Comparison of ENCODE assay signal across 9 cellular contexts in genomic region chr17:79925242-79925957, GRCh38.
A peak's percentile ranks its signal among the peaks of the same experiment; 100 is the strongest.
DNase-seq lines count a peak whose midpoint lies in the region; ATAC-seq and TF ChIP-seq lines count a peak whose summit lies in the region.
"Had no signal": no experiment of that assay in that cellular context is flagged by ENCODE, and none has a peak within 500 bp of the region (broad histone marks: within the 10 kb centered on the region; RNA-seq: fewer than 3 reads in every experiment).

No MANE protein-coding gene starts in this region.

- no peak overlapping the region for H3K4me3 Mint-ChIP-seq in type B pancreatic cell

- no peak for TF ChIP-seq RAD21 in SK-N-SH (IDR thresholded peaks at IDR 0.05; ENCODE audit: low read length)

- no peaks in the 10 kb centered on the region for H3K9me2 ChIP-seq in SK-N-SH

- peaks cover 19% of the 10 kb centered on the region for H3K4me1 Mint-ChIP-seq in type B pancreatic cell (ENCODE audit: unreplicated experiment)

- CTCF ChIA-PET in SK-N-SH (lab: Yijun Ruan, JAX), result interaction anchor here (0.9 to 14.1 kb wide), 3 partner anchors 10 to 82 kb away, joined by 3 to 182 read pairs (median 3); partner anchors contain the start of gene CBX4

- no peaks in the 10 kb centered on the region for H3K9me3 Mint-ChIP-seq in type B pancreatic cell

- no peak for TF ChIP-seq EP300 in SK-N-SH (IDR thresholded peaks at IDR 0.05; ENCODE audit: borderline replicate concordance in 1 of 2, low read depth in 1 of 2, low read length in 1 of 2)

- ATAC-seq in SK-N-SH treated with all-trans-retinoic acid at 6 μM for 48 hours, result peak; percentile 80
- peak; percentile 73 for ATAC-seq in left colon
- ATAC-seq in GM21367 (IDR thresholded peaks at IDR 0.05; ENCODE audit: unreplicated experiment), result no peak
- ATAC-seq in GM21717 (IDR thresholded peaks at IDR 0.05; ENCODE audit: unreplicated experiment), result no peak

- H3F3A ChIP-seq in SK-N-SH (replicated peaks; ENCODE audit: insufficient read depth), result no peaks in the 10 kb centered on the region

- no peak overlapping the region for H2AFZ ChIP-seq in SK-N-SH (ENCODE audit: low read depth)

- H3K27me3 ChIP-seq in SK-N-SH (ENCODE audit: insufficient read depth), result no peaks in the 10 kb centered on the region

- no peaks in the 10 kb centered on the region for H3K36me3 Mint-ChIP-seq in type B pancreatic cell

- H3K27ac Mint-ChIP-seq in type B pancreatic cell, result peak overlapping the region; percentile 59

- peaks cover 5% of the 10 kb centered on the region for H3K27me3 Mint-ChIP-seq in type B pancreatic cell

- H3K4me1 ChIP-seq in SK-N-SH (ENCODE audit: control insufficient read depth in 1 of 2, insufficient read depth in 2 of 2, low read depth in 1 of 2, low read length in 1 of 2), result peaks cover 0 to 1% of the 10 kb centered on the region in 2 experiments; a peak in 1 of 4 replicates

- H3K4me3 ChIP-seq in SK-N-SH (ENCODE audit: low read depth in 2 of 2, low read length in 1 of 2) (no peak overlapping the region), astrocyte of the spinal cord (ENCODE audit: low read depth, low read length) (no peak overlapping the region)

- intact Hi-C loops in left colon (cut with DNase I, micrococcal nuclease), result no loop called here

- 82% methylated on average over 25 of the region's 29 CpGs for WGBS in SK-N-SH (ENCODE audit: low lambda C conversion rate)

- DNase-seq in SK-N-SH (no peak), astrocyte of the spinal cord (ENCODE audit: low read depth, low spot score) (peak; percentile 53), left colon (peak; percentile 83 to 88), type B pancreatic cell (ENCODE audit: extremely low spot score, unreplicated experiment) (no peak), SKM-1 treated with dmso at 0.1 percent for 144 hours (lab: John Stamatoyannopoulos, UW; ENCODE audit: unreplicated experiment) (no peak)
- DNase-seq: AML-193 had no signal

- H3K9me3 ChIP-seq in SK-N-SH, result no peaks in the 10 kb centered on the region

- no peak overlapping the region for H3K9ac ChIP-seq in SK-N-SH

- no peaks in the 10 kb centered on the region for H3K79me2 ChIP-seq in SK-N-SH (ENCODE audit: insufficient read depth)

- TF ChIP-seq CTCF in SK-N-SH (IDR thresholded peaks at IDR 0.05), result no peak
- TF ChIP-seq CTCF in astrocyte of the spinal cord (IDR thresholded peaks at IDR 0.05; ENCODE audit: low read depth, low read length), result peak; percentile 25
- no peak for TF ChIP-seq CTCF in type B pancreatic cell (conservative IDR thresholded peaks at IDR 0.05)

- no peaks in the 10 kb centered on the region for H3K36me3 ChIP-seq in SK-N-SH (replicated peaks in 1 of 2; ENCODE audit: control insufficient read depth in 1 of 2, insufficient read depth in 2 of 2, low read length in 1 of 2)

- POLR2A ChIA-PET in SK-N-SH (lab: Yijun Ruan, JAX), result no interaction called here

- H4K20me1 ChIP-seq in SK-N-SH (ENCODE audit: insufficient read depth), result no peaks in the 10 kb centered on the region

- no peak overlapping the region for H3K4me2 ChIP-seq in SK-N-SH

- in situ Hi-C loops in astrocyte of the spinal cord (cut with HindIII; ENCODE audit: low sequenced_read_pairs), result no loop called here

- H3K27ac ChIP-seq in SK-N-SH (ENCODE audit: low read depth in 2 of 2, low read length in 1 of 2), result no peak overlapping the region

TF ChIP-seq in SK-N-SH treated with all-trans-retinoic acid at 6 μM for 48 hours, 23 proteins besides CTCF, POLR2A, EP300 and RAD21 (continues in another document):
- TF ChIP-seq GLIS3 (CRISPR knock-in tag; IDR thresholded peaks at IDR 0.05), result no peak
- no peak for TF ChIP-seq CSDC2 (CRISPR knock-in tag; IDR thresholded peaks at IDR 0.05)
- no peak for TF ChIP-seq PPARA (CRISPR knock-in tag; IDR thresholded peaks at IDR 0.05; ENCODE audit: borderline replicate concordance)
- TF ChIP-seq PATZ1 (CRISPR knock-in tag; IDR thresholded peaks at IDR 0.05; ENCODE audit: borderline replicate concordance), result no peak
- no peak for TF ChIP-seq ZFP3 (CRISPR knock-in tag; IDR thresholded peaks at IDR 0.05)
- no peak for TF ChIP-seq OSR1 (CRISPR knock-in tag; IDR thresholded peaks at IDR 0.05)
- TF ChIP-seq TSHZ2 (CRISPR knock-in tag; IDR thresholded peaks at IDR 0.05), result no peak

TF ChIP-seq in SK-N-SH, 30 proteins besides CTCF, POLR2A, EP300 and RAD21:
- TF ChIP-seq PBX3 (IDR thresholded peaks at IDR 0.05) (no peak), REST (IDR thresholded peaks at IDR 0.05; ENCODE audit: low read depth, low read length) (no peak), FOXJ3 (CRISPR knock-in tag; IDR thresholded peaks at IDR 0.05) (no peak), TCF12 (IDR thresholded peaks at IDR 0.05) (no peak), IRF3 (IDR thresholded peaks at IDR 0.05; ENCODE audit: low read depth, low read length) (no peak), MXI1 (IDR thresholded peaks at IDR 0.05; ENCODE audit: low read depth, low read length) (no peak), POLR2AphosphoS5 (IDR thresholded peaks at IDR 0.05; ENCODE audit: low read depth, low read length) (no peak), RXRA (IDR thresholded peaks at IDR 0.05; ENCODE audit: borderline replicate concordance, low read depth) (no peak), CHD2 (IDR thresholded peaks at IDR 0.05; ENCODE audit: low read length, partially characterized antibody) (no peak), NRF1 (IDR thresholded peaks at IDR 0.05; ENCODE audit: low read depth, low read length) (no peak), ELF1 (IDR thresholded peaks at IDR 0.05) (no peak), SMC3 (IDR thresholded peaks at IDR 0.05; ENCODE audit: low read depth, low read length) (no peak), GABPA (IDR thresholded peaks at IDR 0.05; ENCODE audit: low read depth) (no peak), YY1 (IDR thresholded peaks at IDR 0.05; ENCODE audit: low read depth) (no peak), TEAD4 (IDR thresholded peaks at IDR 0.05; ENCODE audit: borderline replicate concordance, insufficient read depth) (no peak), NFIC (IDR thresholded peaks at IDR 0.05; ENCODE audit: borderline replicate concordance) (no peak), RCOR1 (IDR thresholded peaks at IDR 0.05; ENCODE audit: low read length) (no peak)
- TF ChIP-seq, protein P1, sequence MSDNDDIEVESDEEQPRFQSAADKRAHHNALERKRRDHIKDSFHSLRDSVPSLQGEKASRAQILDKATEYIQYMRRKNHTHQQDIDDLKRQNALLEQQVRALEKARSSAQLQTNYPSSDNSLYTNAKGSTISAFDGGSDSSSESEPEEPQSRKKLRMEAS (IDR thresholded peaks at IDR 0.05; ENCODE audit: low read depth), result no peak
- TF ChIP-seq, protein P2, sequence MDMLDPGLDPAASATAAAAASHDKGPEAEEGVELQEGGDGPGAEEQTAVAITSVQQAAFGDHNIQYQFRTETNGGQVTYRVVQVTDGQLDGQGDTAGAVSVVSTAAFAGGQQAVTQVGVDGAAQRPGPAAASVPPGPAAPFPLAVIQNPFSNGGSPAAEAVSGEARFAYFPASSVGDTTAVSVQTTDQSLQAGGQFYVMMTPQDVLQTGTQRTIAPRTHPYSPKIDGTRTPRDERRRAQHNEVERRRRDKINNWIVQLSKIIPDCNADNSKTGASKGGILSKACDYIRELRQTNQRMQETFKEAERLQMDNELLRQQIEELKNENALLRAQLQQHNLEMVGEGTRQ (IDR thresholded peaks at IDR 0.05; ENCODE audit: borderline replicate concordance, low read depth, low read length), result no peak

Comparison
In these comparisons a context has a peak if more than half of its experiments do, and no peak if none do; other contexts are left out.
1. ATAC-seq: peak in SK-N-SH treated with all-trans-retinoic acid at 6 μM for 48 hours (single experiment) and left colon (single experiment); none in GM21367 (single experiment) and GM21717 (single experiment).
2. DNase-seq: peak in astrocyte of the spinal cord (single experiment) and left colon (2 of 2); none in SK-N-SH (single experiment), type B pancreatic cell (single experiment) and SKM-1 treated with dmso at 0.1 percent for 144 hours (single experiment).